In genomic region chr11:6319879-6320410, GRCh38 we compare ENCODE assay signal across 8 cellular contexts. TPM values are rescaled to one million over a fixed set of nuclear protein-coding genes. Genes with fewer than 3 reads are reported as not detected.
A peak's percentile ranks its signal among the peaks of the same experiment; 100 is the strongest.
DNase-seq lines count a peak whose midpoint lies in the region; ATAC-seq and TF ChIP-seq lines count a peak whose summit lies in the region.

No MANE protein-coding gene starts in this region.

- H3K27ac ChIP-seq in ectodermal cell (ENCODE audit: insufficient read depth, low read depth, low read length, poor library complexity, severe bottlenecking) = peak overlapping the region; percentile 86
- peak overlapping the region; percentile 97 for H3K27ac ChIP-seq in suprapubic skin
- H3K27ac ChIP-seq in MM.1S (ENCODE audit: low read length) = no peak overlapping the region

- TF ChIP-seq CTCF in GM12864 (IDR thresholded peaks at IDR 0.05; ENCODE audit: low read depth, low read length, missing control alignments) = no peak
- no peak for TF ChIP-seq CTCF in suprapubic skin (IDR thresholded peaks at IDR 0.05)
- no peak for TF ChIP-seq CTCF in MM.1S (IDR thresholded peaks at IDR 0.05; ENCODE audit: low read length)

- no peaks in the 10 kb centered on the region for H3K36me3 Mint-ChIP-seq in naive thymus-derived CD8-positive, alpha-beta T cell

- H3K9me2 ChIP-seq in MM.1S (replicated peaks; ENCODE audit: insufficient read depth, low read length) = no peaks in the 10 kb centered on the region

- H3K4me3 Mint-ChIP-seq in naive thymus-derived CD8-positive, alpha-beta T cell = peak overlapping the region in 3 of 10 donors; percentile 10 to 58 (median 29)

- peaks cover 2 to 9% (median 8%) of the 10 kb centered on the region in 4 donors for H3K4me1 Mint-ChIP-seq in naive thymus-derived CD8-positive, alpha-beta T cell

- H3K9me3 ChIP-seq in ectodermal cell (ENCODE audit: control insufficient read depth, low read length) = no peaks in the 10 kb centered on the region
- H3K9me3 ChIP-seq in suprapubic skin = no peaks in the 10 kb centered on the region
- no peaks in the 10 kb centered on the region for H3K9me3 ChIP-seq in MM.1S (replicated peaks; ENCODE audit: insufficient read depth, low read length)

- no peaks in the 10 kb centered on the region for H3K9me3 Mint-ChIP-seq in naive thymus-derived CD8-positive, alpha-beta T cell

- no peak for DNase-seq in GM12864 (ENCODE audit: low read depth)
- peak; percentile 97 for DNase-seq in HCEC 1CT
- DNase-seq in SK-MEL-5 (ENCODE audit: low read depth, low spot score) = peak; percentile 47
- peak; percentile 85 to 86 for DNase-seq in lung microvascular endothelial cell (ENCODE audit: low read depth in 2 of 2)
- DNase-seq in suprapubic skin (ENCODE audit: low spot score in 2 of 2) = peak; percentile 92 to 95
- no peak for DNase-seq in MM.1S
- no peak for DNase-seq in naive thymus-derived CD8-positive, alpha-beta T cell

- H3K27me3 Mint-ChIP-seq in naive thymus-derived CD8-positive, alpha-beta T cell = peaks cover 31 to 74% (median 57%) of the 10 kb centered on the region in 5 donors

- H2AFZ ChIP-seq in MM.1S (ENCODE audit: low read length) = no peak overlapping the region

- TF ChIP-seq POLR2A in suprapubic skin (IDR thresholded peaks at IDR 0.05) = no peak

- H3K36me3 ChIP-seq in ectodermal cell (ENCODE audit: control insufficient read depth, insufficient read depth, low read length) (no peaks in the 10 kb centered on the region), suprapubic skin (no peaks in the 10 kb centered on the region), MM.1S (replicated peaks; ENCODE audit: insufficient read depth, low read length) (no peaks in the 10 kb centered on the region)

- no peak overlapping the region for H3K9ac ChIP-seq in MM.1S (ENCODE audit: low read length)

- ATAC-seq in naive thymus-derived CD8-positive, alpha-beta T cell = no peak

- H3K4me1 ChIP-seq in ectodermal cell (ENCODE audit: control insufficient read depth, insufficient read depth, low read length) (peaks cover 16% of the 10 kb centered on the region), suprapubic skin (peaks cover 65% of the 10 kb centered on the region), MM.1S (ENCODE audit: low read length) (no peaks in the 10 kb centered on the region)

- POLR2A ChIA-PET in naive thymus-derived CD8-positive, alpha-beta T cell (lab: Charles Lee) = no interaction called here

- in situ Hi-C loops in SK-MEL-5 (cut with HindIII; ENCODE audit: low pct_unique_long_range_greater_than_20kb, low sequenced_read_pairs) = no loop called here

- no peak for TF ChIP-seq EP300 in suprapubic skin (IDR thresholded peaks at IDR 0.05)

- H3K4me3 ChIP-seq in GM12864 (ENCODE audit: low read depth, low read length) (peak overlapping the region; percentile 58), ectodermal cell (ENCODE audit: insufficient read depth, low read depth, low read length) (peak overlapping the region; percentile 60), suprapubic skin (peak overlapping the region; percentile 69), MM.1S (ENCODE audit: low read length) (no peak overlapping the region)

- no peaks in the 10 kb centered on the region for H3F3A ChIP-seq in MM.1S (ENCODE audit: insufficient read depth, low read length)

- no peak overlapping the region for H3K27ac Mint-ChIP-seq in naive thymus-derived CD8-positive, alpha-beta T cell

- no peaks in the 10 kb centered on the region for H3K79me2 ChIP-seq in MM.1S (ENCODE audit: low read length)

- 1 to 2% methylated on average over 40 of the region's 40 CpGs for WGBS in ectodermal cell, 2 experiments
- WGBS in suprapubic skin = 0% methylated on average over 9 of the region's 40 CpGs

- H3K4me2 ChIP-seq in MM.1S (ENCODE audit: low read depth, low read length) = no peak overlapping the region

- no peaks in the 10 kb centered on the region for H3K27me3 ChIP-seq in ectodermal cell (ENCODE audit: control insufficient read depth, insufficient read depth, low read length, poor library complexity, severe bottlenecking)
- H3K27me3 ChIP-seq in suprapubic skin = no peaks in the 10 kb centered on the region
- no peaks in the 10 kb centered on the region for H3K27me3 ChIP-seq in MM.1S (replicated peaks; ENCODE audit: insufficient read depth, low read length)

- no peaks in the 10 kb centered on the region for H4K20me1 ChIP-seq in MM.1S (ENCODE audit: insufficient read depth, low read length)

RNA-seq across cellular contexts. Expression of gene CAVIN3, which starts 0.4 kb away (rescaled TPM):
- 6.7 and 8.5 TPM in 2 replicates for total RNA-seq in SK-MEL-5 (2014; rRNA removed; shearing (Covaris generic))
- polyA plus RNA-seq in SK-MEL-5 (2015; cell fraction: cytosol; rRNA removed) = 10.0 and 14.2 TPM in 2 replicates
- polyA plus RNA-seq in SK-MEL-5 (2015; cell fraction: nucleus; rRNA removed) = 1.4 and 3.7 TPM in 2 replicates
- 11.8 TPM for polyA plus RNA-seq in ectodermal cell (2013, experiment 1 of 4)
- polyA plus RNA-seq in ectodermal cell (2013, experiment 2 of 4) = 12.6 TPM
- polyA plus RNA-seq in ectodermal cell (2013, experiment 3 of 4) = 10.5 TPM
- polyA plus RNA-seq in ectodermal cell (2013, experiment 4 of 4) = 10.9 TPM
- total RNA-seq in lung microvascular endothelial cell = 43.1 and 201 TPM in 2 replicates
- 10 to 100 TPM; 28.1 to 51.6 (median 36.7) TPM for total RNA-seq in suprapubic skin
- total RNA-seq in naive thymus-derived CD8-positive, alpha-beta T cell = not detected
- polyA plus RNA-seq in naive thymus-derived CD8-positive, alpha-beta T cell = not detected

Comparison
In these comparisons a context has a peak if more than half of its experiments do, and no peak if none do; other contexts are left out.
1. DNase-seq: peak in HCEC 1CT (single experiment), SK-MEL-5 (single experiment), lung microvascular endothelial cell (2 of 2) and suprapubic skin (2 of 2); none in GM12864 (single experiment), MM.1S (single experiment) and naive thymus-derived CD8-positive, alpha-beta T cell (0 of 10).